5 cellular contexts compared by ENCODE assay signal in genomic region chr12:93558685-93559084, GRCh38. TPM values are rescaled to one million over a fixed set of nuclear protein-coding genes. Genes with fewer than 3 reads are reported as not detected.
DNase-seq lines count a peak whose midpoint lies in the region; ATAC-seq, FAIRE-seq and TF ChIP-seq lines count a peak whose summit lies in the region.
"Not testable (repeated sequence)": the region's sequence is repeated elsewhere in the genome, so short reads cannot be mapped to it uniquely, and the experiment has no call there.

No MANE protein-coding gene starts in this region.

- not testable (repeated sequence) for H3K4me1 Mint-ChIP-seq in activated CD4-positive, alpha-beta T cell treated with anti-CD3 and anti-CD28 coated beads, Interleukin-2, amount 10 ng/mL, durations not matched to agents 24 days and 14 days; activated T-cell treated with anti-CD3 and anti-CD28 coated beads, Interleukin-2, amount 50 U/mL, for 72 hours (ENCODE audit: low read depth); endodermal cell

- intact Hi-C loops in activated CD4-positive, alpha-beta T cell treated with anti-CD3 and anti-CD28 coated beads, Interleukin-2, amount 10 ng/mL, durations not matched to agents 24 days and 14 days (cut with micrococcal nuclease); HepG2 (cut with micrococcal nuclease; ENCODE audit: unreplicated experiment): not testable (repeated sequence)

- in situ Hi-C loops in HepG2 (cut with HindIII; ENCODE audit: extremely low pct_ligation_motif_present, low pct_unique_long_range_greater_than_20kb), result not testable (repeated sequence)

- not testable (repeated sequence) for H3K4me3 ChIP-seq in A549; HepG2 (replicated peaks in 1 of 3; ENCODE audit: insufficient read depth in 1 of 3, low read depth in 2 of 3, low read length in 3 of 3)
- peak overlapping the region; percentile 14 for H3K4me3 ChIP-seq in endodermal cell (ENCODE audit: low read length)

- H3K27me3 Mint-ChIP-seq in activated CD4-positive, alpha-beta T cell treated with anti-CD3 and anti-CD28 coated beads, Interleukin-2, amount 10 ng/mL, durations not matched to agents 24 days and 14 days; activated T-cell treated with anti-CD3 and anti-CD28 coated beads, Interleukin-2, amount 50 U/mL, for 72 hours (ENCODE audit: low read depth); endodermal cell (ENCODE audit: insufficient read depth): not testable (repeated sequence)

- not testable (repeated sequence) for H2AFZ ChIP-seq in HepG2 (ENCODE audit: low read length)

- not testable (repeated sequence) for H4K20me1 ChIP-seq in HepG2 (ENCODE audit: insufficient read depth, low read length)

- H3K27me3 ChIP-seq in endodermal cell (ENCODE audit: control insufficient read depth, insufficient read depth, low read length, poor library complexity, severe bottlenecking); HepG2 (ENCODE audit: control insufficient read depth in 1 of 2, insufficient read depth in 2 of 2, low read length in 2 of 2): not testable (repeated sequence)

- peaks cover 27% of the 10 kb centered on the region for H3K9me3 ChIP-seq in A549
- peaks cover 41% of the 10 kb centered on the region for H3K9me3 ChIP-seq in endodermal cell (ENCODE audit: control insufficient read depth, low read length)
- peaks cover 14% of the 10 kb centered on the region; the same call in 1 of the 2 replicates for H3K9me3 ChIP-seq in HepG2 (ENCODE audit: low read length)

- not testable (repeated sequence) for TF ChIP-seq EP300 in A549 (IDR thresholded peaks at IDR 0.05); HepG2 (IDR thresholded peaks at IDR 0.05; ENCODE audit: low read depth in 2 of 2, low read length in 2 of 2); HepG2 (CRISPR knock-in tag; IDR thresholded peaks at IDR 0.05; ENCODE audit: borderline replicate concordance)

- CTCF ChIA-PET in A549 (lab: Yijun Ruan, JAX), result interaction anchor here (0.6 to 4.0 kb wide), 3 partner anchors 9 to 543 kb away, joined by 3 to 21 read pairs (median 4); no protein-coding TSS in a partner anchor
- CTCF ChIA-PET in HepG2 (lab: Yijun Ruan, JAX; ENCODE audit: low intra/inter-chr PET ratio, low total read pairs), result not testable (repeated sequence)

- H3K36me3 Mint-ChIP-seq in activated CD4-positive, alpha-beta T cell treated with anti-CD3 and anti-CD28 coated beads, Interleukin-2, amount 10 ng/mL, durations not matched to agents 24 days and 14 days (ENCODE audit: low read depth), result peaks cover 43% of the 10 kb centered on the region
- H3K36me3 Mint-ChIP-seq in activated T-cell treated with anti-CD3 and anti-CD28 coated beads, Interleukin-2, amount 50 U/mL, for 72 hours (ENCODE audit: insufficient read depth in 2 of 2), result peaks cover 16 to 34% of the 10 kb centered on the region in 2 donors
- peaks cover 74% of the 10 kb centered on the region for H3K36me3 Mint-ChIP-seq in endodermal cell (ENCODE audit: low read depth)

- TF ChIP-seq CTCF in A549 (IDR thresholded peaks at IDR 0.05); endodermal cell (conservative IDR thresholded peaks at IDR 0.05); HepG2 (CRISPR knock-in tag; IDR thresholded peaks at IDR 0.05): not testable (repeated sequence)

- H3K27ac Mint-ChIP-seq in activated CD4-positive, alpha-beta T cell treated with anti-CD3 and anti-CD28 coated beads, Interleukin-2, amount 10 ng/mL, durations not matched to agents 24 days and 14 days; endodermal cell: not testable (repeated sequence)
- H3K27ac Mint-ChIP-seq in activated T-cell treated with anti-CD3 and anti-CD28 coated beads, Interleukin-2, amount 50 U/mL, for 72 hours, result peak overlapping the region; percentile 30

- H3K4me1 ChIP-seq in A549 (peaks cover 12% of the 10 kb centered on the region), HepG2 (ENCODE audit: insufficient read depth, low read length) (peaks cover 12% of the 10 kb centered on the region)
- not testable (repeated sequence) for H3K4me1 ChIP-seq in endodermal cell (ENCODE audit: control insufficient read depth, insufficient read depth, low read length)

- not testable (repeated sequence) for FAIRE-seq in A549 (lab: Jason Lieb, UNC); HepG2 (lab: Jason Lieb, UNC)

- not testable (repeated sequence) for H3K27ac ChIP-seq in A549; endodermal cell (ENCODE audit: low read depth, low read length); HepG2 (ENCODE audit: extremely low read length, insufficient read depth, low read length)

- TF ChIP-seq RAD21 in A549 (conservative IDR thresholded peaks at IDR 0.05 in 1 of 2, IDR thresholded peaks at IDR 0.05 in 1 of 2); HepG2 (CRISPR knock-in tag; IDR thresholded peaks at IDR 0.05): not testable (repeated sequence)

- 46% methylated on average over 1 of the region's 1 CpG for WGBS in A549 (ENCODE audit: missing lambda C conversion rate)
- 83% methylated on average over 1 of the region's 1 CpG; no CpG with 5 or more reads in 1 of the 2 experiments for WGBS in endodermal cell (ENCODE audit: insufficient coverage in 1 of 2, insufficient read length in 1 of 2), 2 experiments
- 17% methylated on average over 1 of the region's 1 CpG for WGBS in HepG2 (ENCODE audit: low lambda C conversion rate)

- not testable (repeated sequence) for DNase-seq in A549 (ENCODE audit: low read depth in 1 of 2, low spot score in 1 of 2); activated T-cell treated with anti-CD3 and anti-CD28 coated beads, Interleukin-2, amount 50 U/mL, for 72 hours; endodermal cell; HepG2 (ENCODE audit: low spot score)
- peak; percentile 2 for DNase-seq in activated CD4-positive, alpha-beta T cell treated with anti-CD3 and anti-CD28 coated beads, Interleukin-2, amount 10 ng/mL, durations not matched to agents 24 days and 14 days

- not testable (repeated sequence) for H3K4me3 Mint-ChIP-seq in activated CD4-positive, alpha-beta T cell treated with anti-CD3 and anti-CD28 coated beads, Interleukin-2, amount 10 ng/mL, durations not matched to agents 24 days and 14 days; activated T-cell treated with anti-CD3 and anti-CD28 coated beads, Interleukin-2, amount 50 U/mL, for 72 hours; endodermal cell

- H3K36me3 ChIP-seq in endodermal cell (ENCODE audit: control insufficient read depth, insufficient read depth, low read length), result peaks cover 28% of the 10 kb centered on the region
- not testable (repeated sequence) for H3K36me3 ChIP-seq in HepG2 (replicated peaks in 1 of 2; ENCODE audit: control insufficient read depth in 1 of 2, insufficient read depth in 2 of 2, low read length in 2 of 2)

- POLR2A ChIA-PET in A549 (lab: Yijun Ruan, JAX); HepG2 (lab: Yijun Ruan, JAX): not testable (repeated sequence)

- H3K9ac ChIP-seq in endodermal cell (ENCODE audit: extremely low read depth, low read length, poor library complexity, severe bottlenecking); HepG2 (ENCODE audit: insufficient read depth, low read depth, low read length): not testable (repeated sequence)

- TF ChIP-seq POLR2A in A549 (IDR thresholded peaks at IDR 0.05; ENCODE audit: low read length); HepG2 (IDR thresholded peaks at IDR 0.05; ENCODE audit: insufficient read depth in 1 of 2, low read depth in 2 of 2, low read length in 2 of 2): not testable (repeated sequence)

- not testable (repeated sequence) for H3K4me2 ChIP-seq in A549; HepG2 (ENCODE audit: low read depth, low read length)

- BruUV-seq in HepG2 (replicated peaks; lab: Mats Ljungman, UMichigan), result not testable (repeated sequence)

- H3K79me2 ChIP-seq in HepG2 (ENCODE audit: insufficient read depth, low read length), result not testable (repeated sequence)

- not testable (repeated sequence) for ATAC-seq in A549; activated T-cell treated with anti-CD3 and anti-CD28 coated beads, Interleukin-2, amount 50 U/mL, for 72 hours (replicated peaks in 1 of 2); HepG2

- peaks cover 18% of the 10 kb centered on the region for H3K9me3 Mint-ChIP-seq in activated CD4-positive, alpha-beta T cell treated with anti-CD3 and anti-CD28 coated beads, Interleukin-2, amount 10 ng/mL, durations not matched to agents 24 days and 14 days
- H3K9me3 Mint-ChIP-seq in activated T-cell treated with anti-CD3 and anti-CD28 coated beads, Interleukin-2, amount 50 U/mL, for 72 hours, result peaks cover 12 to 18% of the 10 kb centered on the region in 2 donors
- H3K9me3 Mint-ChIP-seq in endodermal cell, result peaks cover 35% of the 10 kb centered on the region

RNA-seq across cellular contexts. Expression of gene SOCS2, which starts 13.8 kb away (rescaled TPM):
- polyA plus RNA-seq in A549 (2011; rRNA removed), result 18.5 and 21.8 TPM in 2 replicates
- polyA plus RNA-seq in A549 (2012; cell fraction: cytosol; rRNA removed), result 14.2 and 17.0 TPM in 2 replicates
- 25.2 and 33.7 TPM in 2 replicates for polyA plus RNA-seq in A549 (2012; cell fraction: nucleus; rRNA removed)
- 17.3 to 22.2 TPM (median 18.1 TPM) in 3 replicates for polyA plus RNA-seq in A549 (2017; fragmentation: RNase III; extraction: RNeasy Plus Mini Kit Qiagen cat#74134 plus additional on column Dnase treatment)
- polyA minus RNA-seq in A549 (2011; rRNA and poly(A)+ RNA removed), result 7.6 and 8.4 TPM in 2 replicates
- 11.5 and 16.5 TPM in 2 replicates for total RNA-seq in activated CD4-positive, alpha-beta T cell treated with anti-CD3 and anti-CD28 coated beads, Interleukin-2, amount 10 ng/mL, durations not matched to agents 24 days and 14 days
- 10 to 100 TPM; 32.3 to 37.2 TPM for total RNA-seq in activated T-cell treated with anti-CD3 and anti-CD28 coated beads, Interleukin-2, amount 50 U/mL, for 72 hours
- total RNA-seq in endodermal cell, result 10 to 100 TPM; 46.9 to 60.2 TPM
- polyA plus RNA-seq in endodermal cell (2013, experiment 1 of 2), result 20.2 TPM
- 21.4 TPM for polyA plus RNA-seq in endodermal cell (2013, experiment 2 of 2)
- 1.5 and 2.4 TPM in 2 replicates for total RNA-seq in HepG2 (2016; rRNA removed; fragmentation: Illumina TruSeq; extraction: Trizol)
- 0.53 and 0.61 TPM in 2 replicates for total RNA-seq in HepG2 (2016; cell fraction: cytosol; rRNA removed; fragmentation: Illumina TruSeq; extraction: Trizol; ENCODE audit: low read depth)
- total RNA-seq in HepG2 (2016; cell fraction: insoluble cytoplasmic fraction; rRNA removed; fragmentation: Illumina TruSeq; extraction: Trizol), result 1.4 and 1.9 TPM in 2 replicates
- 1.4 and 2.1 TPM in 2 replicates for total RNA-seq in HepG2 (2016; cell fraction: membrane; rRNA removed; fragmentation: Illumina TruSeq; extraction: Trizol)
- 3.1 and 4.0 TPM in 2 replicates for total RNA-seq in HepG2 (2016; cell fraction: nucleus; rRNA removed; fragmentation: Illumina TruSeq; extraction: Trizol)
- polyA plus RNA-seq in HepG2 (2011; rRNA removed), result 0.62 and 0.89 TPM in 2 replicates
- polyA plus RNA-seq in HepG2 (2011; cell fraction: cytosol; rRNA removed), result 0.51 and 0.54 TPM in 2 replicates
- 1.6 and 1.9 TPM in 2 replicates for polyA plus RNA-seq in HepG2 (2011; cell fraction: nucleus; rRNA removed)
- 0.39 and 0.57 TPM in 2 replicates for polyA plus RNA-seq in HepG2 (2012)
- 0.50 and 0.75 TPM in 2 replicates for polyA plus RNA-seq in HepG2 (2016; cell fraction: cytosol; fragmentation: Illumina TruSeq; extraction: Trizol; ENCODE audit: low read depth)
- 2.4 and 2.5 TPM in 2 replicates for polyA plus RNA-seq in HepG2 (2016; cell fraction: insoluble cytoplasmic fraction; fragmentation: Illumina TruSeq; extraction: Trizol; ENCODE audit: low read depth)
- 2.0 and 2.7 TPM in 2 replicates for polyA plus RNA-seq in HepG2 (2016; cell fraction: membrane; fragmentation: Illumina TruSeq; extraction: Trizol; ENCODE audit: low read depth)
- polyA plus RNA-seq in HepG2 (2016; cell fraction: nucleus; fragmentation: Illumina TruSeq; extraction: Trizol; ENCODE audit: insufficient read depth, low read depth), result 4.5 and 5.6 TPM in 2 replicates
- polyA minus RNA-seq in HepG2 (2011; rRNA and poly(A)+ RNA removed; ENCODE audit: low replicate concordance), result 0.60 and 0.96 TPM in 2 replicates
- polyA minus RNA-seq in HepG2 (2011; cell fraction: cytosol; rRNA and poly(A)+ RNA removed), result 1.2 TPM in 1 of 2 replicates, not detected in the other
- polyA minus RNA-seq in HepG2 (2011; cell fraction: nucleus; rRNA and poly(A)+ RNA removed), result 1.8 and 1.9 TPM in 2 replicates
